30 cellular contexts compared by ENCODE assay signal in genomic region chr13:46949211-46949610, GRCh38. TPM values are rescaled to one million over a fixed set of nuclear protein-coding genes. Genes with fewer than 3 reads are reported as not detected.
"Had no signal": no experiment of that assay in that cellular context is flagged by ENCODE, and none has a peak within 500 bp of the region (broad histone marks: within the 10 kb centered on the region; RNA-seq: fewer than 3 reads in every experiment).

No MANE protein-coding gene starts in this region.

- H3K27me3 Mint-ChIP-seq: activated T-cell treated with anti-CD3 and anti-CD28 coated beads, Interleukin-2, amount 50 U/mL, for 24 hours had no signal

- H3K36me3 ChIP-seq: adrenal gland, breast epithelium had no signal

- DNase-seq: activated CD4-positive, alpha-beta T cell treated with anti-CD3 and anti-CD28 coated beads, Interleukin-2, amount 10 ng/mL, durations not matched to agents 7 days and 5 days; activated CD4-positive, alpha-beta T cell treated with anti-CD3 and anti-CD28 coated beads, Interleukin-2, amount 50 U/mL, for 48 hours; activated CD8-positive, alpha-beta T cell treated with anti-CD3 and anti-CD28 coated beads, Interleukin-2, amount 10 ng/mL, durations not matched to agents 7 days and 5 days; activated gamma-delta T cell; activated naive CD4-positive, alpha-beta T cell treated with Interleukin-2 at 50 U/mL for 16 hours; activated T-cell treated with anti-CD3 and anti-CD28 coated beads, Interleukin-2, amount 50 U/mL, for 24 hours; adrenal gland; body of pancreas; caudate nucleus; cerebellar nuclear complex; NCI-H1092 treated with DMSO at 0.1 percent for 48 hours; NCI-H1417; NCI-H146; NCI-H187; NCI-H2081; NCI-H2171 treated with DMSO at 0.1 percent for 48 hours; NCI-H2227 treated with DMSO at 0.1 percent for 48 hours; NCI-H524 treated with DMSO at 0.1 percent for 48 hours; Right ventricle myocardium superior; T1000 had no signal

- H3K36me3 Mint-ChIP-seq: activated naive CD4-positive, alpha-beta T cell treated with anti-CD3 and anti-CD28 coated beads, Interleukin-2, amount 50 U/mL, for 72 hours had no signal

- H3K4me3 Mint-ChIP-seq: activated CD4-positive, alpha-beta T cell treated with anti-CD3 and anti-CD28 coated beads, Interleukin-2, amount 10 ng/mL, durations not matched to agents 7 days and 5 days; activated CD8-positive, alpha-beta T cell treated with anti-CD3 and anti-CD28 coated beads, Interleukin-2, amount 10 ng/mL, durations not matched to agents 7 days and 5 days; activated T-cell treated with anti-CD3 and anti-CD28 coated beads, Interleukin-2, amount 50 U/mL, for 24 hours had no signal

- H3K27me3 ChIP-seq: adrenal gland, body of pancreas, breast epithelium had no signal

- H3K4me3 ChIP-seq: adrenal gland, body of pancreas, breast epithelium had no signal

- H3K9me3 ChIP-seq: adrenal gland, body of pancreas had no signal

- H3K27ac Mint-ChIP-seq: activated CD4-positive, alpha-beta T cell treated with anti-CD3 and anti-CD28 coated beads, Interleukin-2, amount 10 ng/mL, durations not matched to agents 7 days and 5 days; activated CD8-positive, alpha-beta T cell treated with anti-CD3 and anti-CD28 coated beads, Interleukin-2, amount 10 ng/mL, durations not matched to agents 7 days and 5 days; activated naive CD4-positive, alpha-beta T cell treated with anti-CD3 and anti-CD28 coated beads, Interleukin-2, amount 50 U/mL, for 72 hours; activated T-cell treated with anti-CD3 and anti-CD28 coated beads, Interleukin-2, amount 50 U/mL, for 24 hours; activated T-helper 2 cell treated with anti-CD3 and anti-CD28 coated beads, Interferon-gamma antibody, Interleukin-2, Interleukin-4, amounts not matched to agents 10 μg/mL and 5 μg/mL and 100 μg/mL, durations not matched to agents 14 hours and 24 hours and 36 hours had no signal

- H3K4me1 ChIP-seq: adrenal gland, body of pancreas, breast epithelium had no signal

- H3K4me1 Mint-ChIP-seq: activated CD4-positive, alpha-beta T cell treated with anti-CD3 and anti-CD28 coated beads, Interleukin-2, amount 10 ng/mL, durations not matched to agents 7 days and 5 days had no signal

- FAIRE-seq: astrocyte, RCC 7860 had no signal

- H3K27ac ChIP-seq: adrenal gland, body of pancreas, breast epithelium, KMS-11, RWPE1 had no signal

RNA-seq across cellular contexts. Expression of gene HTR2A, which starts 52.4 kb away (rescaled TPM):
- total RNA-seq: activated CD4-positive, alpha-beta T cell treated with anti-CD3 and anti-CD28 coated beads, Interleukin-2, amount 10 ng/mL, durations not matched to agents 7 days and 5 days; activated CD8-positive, alpha-beta T cell treated with anti-CD3 and anti-CD28 coated beads, Interleukin-2, amount 10 ng/mL, durations not matched to agents 7 days and 5 days; activated naive CD4-positive, alpha-beta T cell treated with anti-CD3 and anti-CD28 coated beads, Interleukin-2, amount 50 U/mL, for 72 hours; activated T-helper 2 cell treated with anti-CD3 and anti-CD28 coated beads, Interferon-gamma antibody, Interleukin-2, Interleukin-4, amounts not matched to agents 10 μg/mL and 5 μg/mL and 100 μg/mL, durations not matched to agents 14 hours and 24 hours and 36 hours; astrocyte; NCI-H460; Right ventricle myocardium superior; T-helper 1 cell treated with Interleukin-12 subunit alpha and Interleukin-12 subunit beta and Interleukin-4 antibody, amounts not matched to agents 30 ng/mL and 1 ng/mL, for 36 hours; T-helper 2 cell treated with Interferon-gamma antibody and Interleukin-4, amounts not matched to agents 100 ng/mL and 5 ng/mL, for 36 hours had no signal
